In genomic region chr19:1094978-1095701, GRCh38 we compare ENCODE assay signal across 8 cellular contexts. TPM values are rescaled to one million over a fixed set of nuclear protein-coding genes. Genes with fewer than 3 reads are reported as not detected.
A peak's percentile ranks its signal among the peaks of the same experiment; 100 is the strongest.
DNase-seq lines count a peak whose midpoint lies in the region; ATAC-seq lines count a peak whose summit lies in the region.

Gene POLR2E (minus strand): TSS chr19:1095375. CDS start chr19:1095315, 60 bp downstream.

- peaks cover 0 to 11% (median 0%) of the 10 kb centered on the region in 5 donors for H3K36me3 Mint-ChIP-seq in naive thymus-derived CD4-positive, alpha-beta T cell
- H3K36me3 Mint-ChIP-seq in stimulated activated naive B cell treated with anti-CD40 and anti-IgM and Interleukin-4, amounts not matched to agents 10 μg/mL and 1 μg/mL and 100 μg/mL, for 72 hours, result peaks cover 20 to 26% of the 10 kb centered on the region in 2 donors

- peaks cover 18% of the 10 kb centered on the region for H3K4me1 ChIP-seq in Karpas-422 (ENCODE audit: low read length)
- H3K4me1 ChIP-seq in naive thymus-derived CD4-positive, alpha-beta T cell (ENCODE audit: control insufficient read depth in 2 of 2, insufficient read depth in 2 of 2, low read length in 2 of 2), result peaks cover 18 to 23% of the 10 kb centered on the region in 2 donors

- H2AFZ ChIP-seq in Karpas-422 (ENCODE audit: low read length), result peak within 1 kb of the TSS; percentile 70

- no peaks in the 10 kb centered on the region for H3K9me2 ChIP-seq in Karpas-422 (replicated peaks; ENCODE audit: insufficient read depth, low read length)

- intact Hi-C loops in naive thymus-derived CD4-positive, alpha-beta T cell (cut with micrococcal nuclease), result loop anchor here (1.0 to 2.0 kb wide), 9 partner anchors 8 to 414 kb away; partner anchors contain the start of genes GPX4 (in 2 of the 2), ABCA7 (in 1 of the 2), ATP5F1D (in 1 of the 2) and PTBP1 (in 1 of the 2)

- no peaks in the 10 kb centered on the region for H3K27me3 Mint-ChIP-seq in naive thymus-derived CD4-positive, alpha-beta T cell
- no peaks in the 10 kb centered on the region for H3K27me3 Mint-ChIP-seq in stimulated activated naive B cell treated with anti-CD40 and anti-IgM and Interleukin-4, amounts not matched to agents 10 μg/mL and 1 μg/mL and 100 μg/mL, for 72 hours

- H3K9me3 Mint-ChIP-seq in naive thymus-derived CD4-positive, alpha-beta T cell, result peaks cover 0 to 6% (median 0%) of the 10 kb centered on the region in 11 donors
- H3K9me3 Mint-ChIP-seq in stimulated activated naive B cell treated with anti-CD40 and anti-IgM and Interleukin-4, amounts not matched to agents 10 μg/mL and 1 μg/mL and 100 μg/mL, for 72 hours, result peaks cover 4% of the 10 kb centered on the region in 2 donors

- CTCF ChIA-PET in naive thymus-derived CD4-positive, alpha-beta T cell (lab: Charles Lee), result interaction anchor here (2.6 kb wide), 1 partner anchor 30 kb away, joined by 10 read pairs; no protein-coding TSS in a partner anchor

- peak within 1 kb of the TSS; percentile 99 for H3K9ac ChIP-seq in Karpas-422 (ENCODE audit: low read length)

- DNase-seq in DMS79 (lab: John Stamatoyannopoulos, UW) (peak; percentile 89), Karpas-422 (peak; percentile 99), RKO (ENCODE audit: low spot score) (peak; percentile 98), fibroblast of gingiva (ENCODE audit: low read depth) (peak; percentile 98)
- peak; percentile 94 to 97 for DNase-seq in activated T-helper 1 cell treated with anti-CD3 and anti-CD28 coated beads, Interleukin-2, amount 50 U/mL, for 16 hours (ENCODE audit: low read depth in 1 of 2, low spot score in 1 of 2)
- peak; percentile 97 to 99 (median 99) for DNase-seq in naive thymus-derived CD4-positive, alpha-beta T cell
- DNase-seq in stimulated activated naive B cell treated with anti-CD40 and anti-IgM and Interleukin-4, amounts not matched to agents 10 μg/mL and 1 μg/mL and 100 μg/mL, for 72 hours, result peak; percentile 95

- POLR2A ChIA-PET in naive thymus-derived CD4-positive, alpha-beta T cell (lab: Charles Lee), result interaction anchor here (0.6 to 38.6 kb wide), 7 partner anchors 22 to 174 kb away, joined by 3 to 2022 read pairs (median 3); partner anchors contain the start of genes ARHGAP45, CIRBP, RNU6-2 and TMEM259

- H3K27me3 ChIP-seq in Karpas-422 (ENCODE audit: low read length), result no peaks in the 10 kb centered on the region
- H3K27me3 ChIP-seq in naive thymus-derived CD4-positive, alpha-beta T cell (ENCODE audit: control insufficient read depth in 2 of 2, insufficient read depth in 2 of 2, low read length in 2 of 2), result no peaks in the 10 kb centered on the region

- peaks cover 22% of the 10 kb centered on the region for H4K20me1 ChIP-seq in Karpas-422 (ENCODE audit: insufficient read depth, low read depth, low read length)

- peak within 1 kb of the TSS; percentile 42; the same call in 1 of the 2 replicates for H3K27ac ChIP-seq in Karpas-422 (ENCODE audit: low read length)
- peak within 1 kb of the TSS; percentile 71 for H3K27ac ChIP-seq in naive thymus-derived CD4-positive, alpha-beta T cell (ENCODE audit: low read depth, low read length)

- ATAC-seq in GM21786 (IDR thresholded peaks at IDR 0.05; ENCODE audit: unreplicated experiment), result peak; percentile 83
- peak; percentile 98 for ATAC-seq in naive thymus-derived CD4-positive, alpha-beta T cell
- peak; percentile 94 to 96 for ATAC-seq in stimulated activated naive B cell treated with anti-CD40 and anti-IgM and Interleukin-4, amounts not matched to agents 10 μg/mL and 1 μg/mL and 100 μg/mL, for 72 hours (replicated peaks)

- H3K27ac Mint-ChIP-seq in naive thymus-derived CD4-positive, alpha-beta T cell, result peak within 1 kb of the TSS; percentile 87 to 97 (median 93)
- peak within 1 kb of the TSS; percentile 98 for H3K27ac Mint-ChIP-seq in stimulated activated naive B cell treated with anti-CD40 and anti-IgM and Interleukin-4, amounts not matched to agents 10 μg/mL and 1 μg/mL and 100 μg/mL, for 72 hours

- peaks cover 24% of the 10 kb centered on the region for H3K79me2 ChIP-seq in Karpas-422 (ENCODE audit: low read length)

- H3K36me3 ChIP-seq in Karpas-422 (ENCODE audit: insufficient read depth, low read length), result peaks cover 3% of the 10 kb centered on the region; the same call in 1 of the 2 replicates
- peaks cover 0 to 35% (median 0%) of the 10 kb centered on the region in 3 experiments for H3K36me3 ChIP-seq in naive thymus-derived CD4-positive, alpha-beta T cell (ENCODE audit: control insufficient read depth in 2 of 3, insufficient read depth in 3 of 3, low read length in 3 of 3)

- H3K4me3 ChIP-seq in Karpas-422 (ENCODE audit: low read length), result peak within 1 kb of the TSS; percentile 100
- peak within 1 kb of the TSS; percentile 68 for H3K4me3 ChIP-seq in naive thymus-derived CD4-positive, alpha-beta T cell (ENCODE audit: low read length)

- peaks cover 10 to 59% (median 44%) of the 10 kb centered on the region in 7 donors for H3K4me1 Mint-ChIP-seq in naive thymus-derived CD4-positive, alpha-beta T cell
- peaks cover 28 to 50% of the 10 kb centered on the region in 2 donors for H3K4me1 Mint-ChIP-seq in stimulated activated naive B cell treated with anti-CD40 and anti-IgM and Interleukin-4, amounts not matched to agents 10 μg/mL and 1 μg/mL and 100 μg/mL, for 72 hours

- H3K4me3 Mint-ChIP-seq in naive thymus-derived CD4-positive, alpha-beta T cell, result peak within 1 kb of the TSS; percentile 80 to 97 (median 92)
- H3K4me3 Mint-ChIP-seq in stimulated activated naive B cell treated with anti-CD40 and anti-IgM and Interleukin-4, amounts not matched to agents 10 μg/mL and 1 μg/mL and 100 μg/mL, for 72 hours, result peak within 1 kb of the TSS; percentile 94 to 96

- H3K4me2 ChIP-seq in Karpas-422 (ENCODE audit: low read depth, low read length, poor library complexity, severe bottlenecking), result peak within 1 kb of the TSS; percentile 92

- no peaks in the 10 kb centered on the region for H3K9me3 ChIP-seq in Karpas-422 (ENCODE audit: low read length)
- no peaks in the 10 kb centered on the region for H3K9me3 ChIP-seq in naive thymus-derived CD4-positive, alpha-beta T cell (ENCODE audit: control insufficient read depth in 2 of 3, low read length in 3 of 3)

RNA-seq across cellular contexts. Expression of gene POLR2E, which starts in this region (rescaled TPM):
- 117 and 222 TPM in 2 replicates for total RNA-seq in Karpas-422 (2014; rRNA removed; shearing (Covaris generic); ENCODE audit: low replicate concordance)
- 100 to 1,000 TPM in 1 of 5 experiments, 10 to 100 TPM in 4; 75.3 to 157 (median 82.1) TPM for total RNA-seq in naive thymus-derived CD4-positive, alpha-beta T cell
- 100 to 1,000 TPM; 136 to 179 TPM for polyA plus RNA-seq in naive thymus-derived CD4-positive, alpha-beta T cell

Comparison
In these comparisons a context has a peak if more than half of its experiments do, and no peak if none do; other contexts are left out.
1. Peak in every context shown above with its lines: DNase-seq, ATAC-seq, H3K4me3 ChIP-seq and H3K27ac ChIP-seq.